ENCODE assay signal across 8 cellular contexts in the genomic region with DNA sequence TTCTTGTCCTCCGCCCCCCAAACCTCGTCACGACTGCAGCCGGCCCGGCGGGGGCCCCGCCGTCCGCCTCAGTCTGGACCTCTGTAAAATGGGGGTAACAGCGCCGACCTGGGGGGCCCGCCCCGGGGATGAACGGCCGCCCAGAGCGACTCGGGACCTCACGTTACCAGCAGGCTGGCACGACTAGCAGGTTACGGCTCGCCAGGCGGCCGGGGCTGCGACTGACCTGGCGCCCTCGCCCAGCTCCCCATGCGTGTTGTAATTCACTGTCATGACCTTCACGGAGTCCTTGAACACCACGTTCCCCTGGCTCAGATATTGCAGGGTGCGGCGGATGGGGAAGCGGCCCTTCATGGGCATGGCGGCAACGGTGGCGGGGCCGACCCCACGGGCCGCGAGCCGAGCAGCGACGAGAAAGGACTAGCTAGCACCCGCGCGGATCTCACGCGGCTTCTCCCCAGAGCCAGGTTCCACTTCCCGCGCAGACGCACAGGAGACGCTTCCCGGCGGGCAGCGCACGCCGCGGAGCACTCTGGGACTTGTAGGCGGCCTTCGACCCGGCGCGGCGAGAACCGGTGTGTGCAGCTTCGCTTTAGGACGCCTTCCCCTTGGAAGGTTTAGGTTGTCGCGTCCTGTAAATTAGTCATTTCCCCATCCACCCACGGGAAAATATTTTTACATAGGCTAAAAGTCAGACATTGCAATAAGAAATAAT. TPM values are rescaled to one million over a fixed set of nuclear protein-coding genes. Genes with fewer than 3 reads are reported as not detected.
DNase-seq lines count a peak whose midpoint lies in the region; ATAC-seq and TF ChIP-seq lines count a peak whose summit lies in the region.

TSS of gene MRPS25 (minus strand) at position 481 of the 715 bp plus-strand sequence. CDS start at position 360, 121 bp downstream.

- H3K27me3 Mint-ChIP-seq in naive B cell: no peaks in the 10 kb centered on the region

- H3K9me3 ChIP-seq in DND-41 (ENCODE audit: insufficient read depth, low read length, severe bottlenecking) (no peaks in the 10 kb centered on the region), GM23248 (ENCODE audit: low read depth) (no peaks in the 10 kb centered on the region), Karpas-422 (ENCODE audit: low read length) (no peaks in the 10 kb centered on the region)

- no peaks in the 10 kb centered on the region for H3K27me3 ChIP-seq in DND-41 (ENCODE audit: insufficient read depth, low read length, poor library complexity)
- no peaks in the 10 kb centered on the region for H3K27me3 ChIP-seq in GM23248 (replicated peaks; ENCODE audit: insufficient read depth)
- no peaks in the 10 kb centered on the region for H3K27me3 ChIP-seq in Karpas-422 (ENCODE audit: low read length)

- no peaks in the 10 kb centered on the region for H3K9me3 Mint-ChIP-seq in naive B cell
- H3K9me3 Mint-ChIP-seq in stimulated activated effector memory CD8-positive, alpha-beta T cell treated with anti-CD3 and anti-CD28 coated beads, Interleukin-12 subunit alpha, Interleukin-12 subunit beta, amount 100 ng/mL, for 72 hours: no peaks in the 10 kb centered on the region

- H3K4me2 ChIP-seq in DND-41 (ENCODE audit: insufficient read depth, low read length): peak within 1 kb of the TSS; percentile 98
- peak within 1 kb of the TSS; percentile 85 for H3K4me2 ChIP-seq in GM23248 (ENCODE audit: unreplicated experiment)
- H3K4me2 ChIP-seq in Karpas-422 (ENCODE audit: low read depth, low read length, poor library complexity, severe bottlenecking): peak within 1 kb of the TSS; percentile 79

- H3K4me3 ChIP-seq in DND-41 (ENCODE audit: low read depth in 1 of 2, low read length in 2 of 2): peak within 1 kb of the TSS; percentile 96 to 100
- H3K4me3 ChIP-seq in GM23248: peak within 1 kb of the TSS; percentile 93
- peak within 1 kb of the TSS; percentile 86 for H3K4me3 ChIP-seq in Karpas-422 (ENCODE audit: low read length)

- H3K4me1 Mint-ChIP-seq in naive B cell: peaks cover 10 to 30% (median 24%) of the 10 kb centered on the region in 3 donors
- peaks cover 27% of the 10 kb centered on the region for H3K4me1 Mint-ChIP-seq in stimulated activated effector memory CD8-positive, alpha-beta T cell treated with anti-CD3 and anti-CD28 coated beads, Interleukin-12 subunit alpha, Interleukin-12 subunit beta, amount 100 ng/mL, for 72 hours

- peak within 1 kb of the TSS; percentile 94 to 98 (median 96) for H3K4me3 Mint-ChIP-seq in naive B cell
- H3K4me3 Mint-ChIP-seq in stimulated activated effector memory CD8-positive, alpha-beta T cell treated with anti-CD3 and anti-CD28 coated beads, Interleukin-12 subunit alpha, Interleukin-12 subunit beta, amount 100 ng/mL, for 72 hours: peak within 1 kb of the TSS; percentile 90

- H3K79me2 ChIP-seq in DND-41 (ENCODE audit: insufficient read depth, low read length): peaks cover 35% of the 10 kb centered on the region
- peaks cover 32% of the 10 kb centered on the region for H3K79me2 ChIP-seq in GM23248 (ENCODE audit: insufficient read depth)
- peaks cover 32% of the 10 kb centered on the region for H3K79me2 ChIP-seq in Karpas-422 (ENCODE audit: low read length)

- peaks cover 13% of the 10 kb centered on the region; the same call in 1 of the 2 replicates for H4K20me1 ChIP-seq in DND-41 (ENCODE audit: insufficient read depth, low read length)
- H4K20me1 ChIP-seq in GM23248 (ENCODE audit: insufficient read depth): no peaks in the 10 kb centered on the region
- peaks cover 17% of the 10 kb centered on the region for H4K20me1 ChIP-seq in Karpas-422 (ENCODE audit: insufficient read depth, low read depth, low read length)

- peaks cover 27% of the 10 kb centered on the region for H3K4me1 ChIP-seq in DND-41 (ENCODE audit: insufficient read depth, low read length)
- peaks cover 15% of the 10 kb centered on the region for H3K4me1 ChIP-seq in GM23248 (ENCODE audit: insufficient read depth)
- H3K4me1 ChIP-seq in Karpas-422 (ENCODE audit: low read length): peaks cover 18% of the 10 kb centered on the region

- H3K9me2 ChIP-seq in GM23248 (ENCODE audit: insufficient read depth): no peaks in the 10 kb centered on the region
- H3K9me2 ChIP-seq in Karpas-422 (replicated peaks; ENCODE audit: insufficient read depth, low read length): no peaks in the 10 kb centered on the region

- DNase-seq in DND-41 (peak; percentile 92), GM23248 (peak; percentile 99), Karpas-422 (peak; percentile 97), RKO (ENCODE audit: low spot score) (peak; percentile 96), activated T-helper 1 cell treated with Interleukin-2 at 50 U/mL for 16 hours (ENCODE audit: low read depth) (peak; percentile 80), fibroblast of gingiva (ENCODE audit: low read depth) (peak; percentile 88), naive B cell (peak; percentile 87)
- DNase-seq in stimulated activated effector memory CD8-positive, alpha-beta T cell treated with anti-CD3 and anti-CD28 coated beads, Interleukin-12 subunit alpha, Interleukin-12 subunit beta, amount 100 ng/mL, for 72 hours (ENCODE audit: low spot score in 2 of 2): peak; percentile 80 to 91

- H3K36me3 Mint-ChIP-seq in naive B cell: no peaks in the 10 kb centered on the region
- H3K36me3 Mint-ChIP-seq in stimulated activated effector memory CD8-positive, alpha-beta T cell treated with anti-CD3 and anti-CD28 coated beads, Interleukin-12 subunit alpha, Interleukin-12 subunit beta, amount 100 ng/mL, for 72 hours: peaks cover 24% of the 10 kb centered on the region

- ATAC-seq in DND-41 (ENCODE audit: insufficient read depth, low read depth): peak; percentile 97
- peak; percentile 97 to 98 for ATAC-seq in naive B cell (ENCODE audit: low read depth in 2 of 2)
- peak; percentile 99 for ATAC-seq in stimulated activated effector memory CD8-positive, alpha-beta T cell treated with anti-CD3 and anti-CD28 coated beads, Interleukin-12 subunit alpha, Interleukin-12 subunit beta, amount 100 ng/mL, for 72 hours

- in situ Hi-C loops in GM23248 (cut with MboI): no loop called here

- H3K36me3 ChIP-seq in DND-41 (ENCODE audit: insufficient read depth, low read length) (peaks cover 12% of the 10 kb centered on the region), GM23248 (ENCODE audit: low read depth) (no peaks in the 10 kb centered on the region), Karpas-422 (ENCODE audit: insufficient read depth, low read length) (peaks cover 9% of the 10 kb centered on the region; the same call in 1 of the 2 replicates)

- H3K27ac Mint-ChIP-seq in naive B cell: peak within 1 kb of the TSS; percentile 91 to 98 (median 96)
- H3K27ac Mint-ChIP-seq in stimulated activated effector memory CD8-positive, alpha-beta T cell treated with anti-CD3 and anti-CD28 coated beads, Interleukin-12 subunit alpha, Interleukin-12 subunit beta, amount 100 ng/mL, for 72 hours: peak within 1 kb of the TSS; percentile 95

- H3K27ac ChIP-seq in DND-41 (ENCODE audit: low read length): peak within 1 kb of the TSS; percentile 95
- peak within 1 kb of the TSS; percentile 73 for H3K27ac ChIP-seq in GM23248
- peak within 1 kb of the TSS; percentile 66 for H3K27ac ChIP-seq in Karpas-422 (ENCODE audit: low read length)

- H3F3A ChIP-seq in GM23248 (ENCODE audit: insufficient read depth): no peaks in the 10 kb centered on the region; the same call in 1 of the 2 replicates

- 1% methylated on average over 61 to 65 of the region's 69 CpGs for WGBS in GM23248 (ENCODE audit: low coverage in 1 of 2, low lambda C conversion rate in 2 of 2, missing lambda C conversion rate in 2 of 2), 2 experiments

- H2AFZ ChIP-seq in DND-41 (ENCODE audit: low read depth, low read length): peak within 1 kb of the TSS; percentile 95
- H2AFZ ChIP-seq in GM23248: peak within 1 kb of the TSS; percentile 92
- peak within 1 kb of the TSS; percentile 87 for H2AFZ ChIP-seq in Karpas-422 (ENCODE audit: low read length)

- no peak for TF ChIP-seq CTCF in DND-41 (IDR thresholded peaks at IDR 0.05; ENCODE audit: borderline replicate concordance, extremely low read depth, low read length, poor library complexity, severe bottlenecking)

- peak within 1 kb of the TSS; percentile 99 for H3K9ac ChIP-seq in DND-41 (ENCODE audit: low read depth, low read length)
- H3K9ac ChIP-seq in GM23248: peak within 1 kb of the TSS; percentile 97
- H3K9ac ChIP-seq in Karpas-422 (ENCODE audit: low read length): peak within 1 kb of the TSS; percentile 96

RNA-seq across cellular contexts. Expression of gene MRPS25, which starts in this region (rescaled TPM):
- 7.0 and 27.2 TPM in 2 replicates for total RNA-seq in GM23248 (2014; rRNA removed; shearing (Covaris generic))
- polyA plus RNA-seq in GM23248 (2016; fragmentation: Nextera tagmentation; extraction: Ambion mirVana) (41.7 and 41.8 TPM in 2 replicates), naive B cell (ENCODE audit: low read depth in 6 of 6) (10 to 100 TPM; 13.8 to 28.5 (median 19.3) TPM)
- 32.5 and 60.6 TPM in 2 replicates for total RNA-seq in Karpas-422 (2014; rRNA removed; shearing (Covaris generic); ENCODE audit: low replicate concordance)

Comparison
In these comparisons a context has a peak if more than half of its experiments do, and no peak if none do; other contexts are left out.
1. Peak in every context shown above with its lines: DNase-seq, ATAC-seq, H3K4me3 ChIP-seq and H3K27ac ChIP-seq.